ENCODE assay signal across 8 cellular contexts in the genomic region with DNA sequence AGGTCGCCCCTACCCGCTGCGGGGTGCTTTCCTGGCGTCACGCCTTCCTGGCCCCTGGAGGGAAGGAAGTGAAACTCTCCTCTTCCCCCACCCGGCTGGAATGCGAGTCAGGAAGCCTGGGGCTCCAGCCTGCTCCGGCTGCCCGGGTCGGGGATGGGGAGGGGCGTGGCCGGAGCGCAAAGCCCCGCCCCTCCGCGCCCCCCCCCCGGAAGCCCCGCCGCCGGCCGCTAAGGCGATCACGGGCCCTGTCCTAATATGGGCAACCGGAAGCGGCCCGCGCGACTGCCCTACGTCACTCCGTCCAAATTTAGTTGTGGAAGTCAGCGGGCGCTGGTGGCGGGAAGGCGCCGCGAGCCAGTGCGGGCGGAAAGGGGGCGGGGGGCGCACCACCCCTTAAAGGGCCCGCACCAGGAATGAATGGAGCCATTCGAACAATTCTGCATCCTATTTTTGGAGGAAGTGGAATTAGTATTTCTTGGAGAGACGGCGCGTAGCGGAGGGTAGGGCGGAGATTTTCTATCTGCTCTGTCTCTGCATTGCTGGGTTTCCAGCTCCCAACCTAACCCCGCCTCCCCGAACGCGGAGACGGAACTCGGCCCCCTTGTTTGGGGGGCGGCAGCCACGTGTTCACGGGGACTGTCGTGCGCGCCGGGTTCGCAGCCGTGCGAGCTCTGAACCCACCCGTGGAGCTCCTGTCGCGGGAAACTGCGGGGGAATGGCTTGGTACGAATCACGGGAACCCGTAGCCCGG. TPM values are rescaled to one million over a fixed set of nuclear protein-coding genes. Genes with fewer than 3 reads are reported as not detected.
DNase-seq lines count a peak whose midpoint lies in the region; ATAC-seq and TF ChIP-seq lines count a peak whose summit lies in the region.

No MANE protein-coding gene starts in this region.

- H3K36me3 ChIP-seq in left ventricle myocardium inferior, result peaks cover 7% of the 10 kb centered on the region
- H3K36me3 ChIP-seq in prostate gland, result no peaks in the 10 kb centered on the region
- no peaks in the 10 kb centered on the region for H3K36me3 ChIP-seq in upper lobe of right lung

- no peaks in the 10 kb centered on the region for H3K27me3 ChIP-seq in left ventricle myocardium inferior (ENCODE audit: low read depth)
- no peaks in the 10 kb centered on the region for H3K27me3 ChIP-seq in prostate gland (replicated peaks; ENCODE audit: insufficient read depth)
- H3K27me3 ChIP-seq in upper lobe of right lung, result no peaks in the 10 kb centered on the region

- DNase-seq in GM12864 (ENCODE audit: low read depth) (peak; percentile 83), NCI-H187 treated with DMSO at 0.1 percent for 48 hours (lab: John Stamatoyannopoulos, UW) (peak; percentile 69), T-helper 2 cell (peak; percentile 91 to 97 (median 93)), amygdala (lab: John Stamatoyannopoulos, UW) (peak in 55 of 56 donors; percentile 72 to 99 (median 95)), left ventricle myocardium inferior (peak; percentile 98), prostate gland (ENCODE audit: low spot score) (peak; percentile 98), upper lobe of right lung (peak; percentile 98)

- H3K27ac ChIP-seq in left ventricle myocardium inferior (replicated peaks) (peak overlapping the region; percentile 99), prostate gland (peak overlapping the region; percentile 98 to 100), upper lobe of right lung (peak overlapping the region; percentile 99)

- peak; percentile 97 for TF ChIP-seq POLR2A in prostate gland (IDR thresholded peaks at IDR 0.05)

- ATAC-seq in HG02852 (IDR thresholded peaks at IDR 0.05; ENCODE audit: unreplicated experiment) (peak; percentile 32), upper lobe of right lung (peak; percentile 68)

- H3K9me3 ChIP-seq in left ventricle myocardium inferior (replicated peaks) (no peaks in the 10 kb centered on the region), prostate gland (no peaks in the 10 kb centered on the region), upper lobe of right lung (no peaks in the 10 kb centered on the region)

- H3K4me3 ChIP-seq in GM12864 (ENCODE audit: low read depth, low read length) (peak overlapping the region; percentile 99), left ventricle myocardium inferior (peak overlapping the region; percentile 91), prostate gland (peak overlapping the region; percentile 83 to 92), upper lobe of right lung (peak overlapping the region; percentile 96)

- 0% methylated on average over 28 of the region's 71 CpGs for WGBS in prostate gland

- intact Hi-C loops in left ventricle myocardium inferior (cut with micrococcal nuclease), result no loop called here
- intact Hi-C loops in prostate gland (cut with DNase I), result loop anchor here (5.0 to 10.0 kb wide), 2 partner anchors 111 to 713 kb away; no protein-coding TSS in a partner anchor
- intact Hi-C loops in upper lobe of right lung (cut with DNase I), result no loop called here

- peaks cover 75% of the 10 kb centered on the region for H3K4me1 ChIP-seq in left ventricle myocardium inferior
- peaks cover 6% of the 10 kb centered on the region for H3K4me1 ChIP-seq in prostate gland (replicated peaks)
- H3K4me1 ChIP-seq in upper lobe of right lung, result peaks cover 28% of the 10 kb centered on the region

- no peak for TF ChIP-seq CTCF in GM12864 (IDR thresholded peaks at IDR 0.05; ENCODE audit: low read depth, low read length, missing control alignments)
- peak; percentile 16 for TF ChIP-seq CTCF in left ventricle myocardium inferior (IDR thresholded peaks at IDR 0.05; ENCODE audit: borderline replicate concordance)
- peak in 3 of 4 experiments; percentile 5 to 47 (median 19) for TF ChIP-seq CTCF in prostate gland (IDR thresholded peaks at IDR 0.05)
- peak; percentile 12 for TF ChIP-seq CTCF in upper lobe of right lung (IDR thresholded peaks at IDR 0.05)

RNA-seq across cellular contexts. Expression of a gene that starts 1.6 kb away (rescaled TPM):
- total RNA-seq in left ventricle myocardium inferior (17.3 TPM), prostate gland (10 to 100 TPM; 34.7 to 75.7 TPM), upper lobe of right lung (104 TPM)

RNA-seq across cellular contexts. Expression of a gene that starts 1.6 kb away (rescaled TPM):
- total RNA-seq in left ventricle myocardium inferior, result 39.2 TPM
- 10 to 100 TPM; 42.5 to 48.6 TPM for total RNA-seq in prostate gland
- total RNA-seq in upper lobe of right lung, result 65.4 TPM

RNA-seq across cellular contexts. Expression of a gene that starts 33.7 kb away (rescaled TPM):
- total RNA-seq in left ventricle myocardium inferior (35.4 TPM), prostate gland (10 to 100 TPM; 52.4 to 91.9 TPM), upper lobe of right lung (39.8 TPM)

RNA-seq across cellular contexts. Expression of a gene that starts 35.2 kb away (rescaled TPM):
- total RNA-seq in left ventricle myocardium inferior (19.6 TPM), prostate gland (10 to 100 TPM; 23.3 to 55.4 TPM), upper lobe of right lung (33.7 TPM)

RNA-seq across cellular contexts. Expression of a gene that starts 49.1 kb away (rescaled TPM):
- total RNA-seq in left ventricle myocardium inferior (6.3 TPM), prostate gland (10 to 100 TPM in 1 of 2 donors, 1 to 10 TPM in 1; 4.6 to 13.3 TPM), upper lobe of right lung (21.8 TPM)

Comparison
In these comparisons a context has a peak if more than half of its experiments do, and no peak if none do; other contexts are left out.
1. Peak in every context shown above with its lines: DNase-seq, ATAC-seq, H3K4me3 ChIP-seq and H3K27ac ChIP-seq.